ENCODE assay signal across 1 cellular context in genomic region chr1:201169971-201170532, GRCh38.
TF ChIP-seq lines count a peak whose summit lies in the region.

No MANE protein-coding gene starts in this region.

TF ChIP-seq in HepG2, 621 proteins besides CTCF, POLR2A, EP300 and RAD21 (continued from another document):
- peak; percentile 7; the same call in 1 of the 2 replicates for TF ChIP-seq ZNF800 (CRISPR knock-in tag; IDR thresholded peaks at IDR 0.05)
- no peak for TF ChIP-seq NFIC (IDR thresholded peaks at IDR 0.05; ENCODE audit: low read length)
- no peak for TF ChIP-seq ZNF367 (CRISPR knock-in tag; IDR thresholded peaks at IDR 0.05; ENCODE audit: borderline replicate concordance)
- no peak for TF ChIP-seq SNRNP70 (IDR thresholded peaks at IDR 0.05; ENCODE audit: low read depth, low read length)
- TF ChIP-seq ZNF34 (CRISPR knock-in tag; IDR thresholded peaks at IDR 0.05; ENCODE audit: borderline replicate concordance) = 0 out of 2 replicates have a peak, but pooled peaks have one; percentile 37
- no peak for TF ChIP-seq ZNF20 (CRISPR knock-in tag; IDR thresholded peaks at IDR 0.05)
TF ChIP-seq in HepG2: peak in this region for 6.
